ENCODE assay signal across 8 cellular contexts in the genomic region with DNA sequence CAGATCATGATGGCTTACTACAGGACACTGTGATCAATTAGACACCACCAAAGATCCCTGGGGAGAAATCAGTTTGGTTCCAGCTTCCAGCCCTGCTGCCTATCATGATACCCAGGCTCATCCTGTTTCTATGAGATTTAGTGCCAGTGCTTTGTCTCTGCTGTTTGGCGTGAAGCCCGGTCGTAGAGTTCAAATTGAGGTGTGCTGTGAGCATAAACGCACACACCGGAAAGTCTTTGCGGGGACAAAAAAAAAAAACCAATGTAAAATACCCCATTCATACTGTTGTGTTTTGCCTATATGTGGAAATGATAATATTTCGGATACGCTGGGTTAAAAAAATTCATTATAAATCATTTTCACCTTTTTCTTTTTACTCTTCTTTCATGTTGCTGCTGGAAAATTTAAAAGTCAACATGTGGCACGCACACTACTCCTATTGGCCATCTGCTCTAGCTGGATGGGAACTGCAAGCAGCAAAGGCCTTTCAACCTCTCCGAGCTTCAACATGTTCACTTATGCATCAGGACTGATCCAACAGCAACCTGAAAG. TPM values are rescaled to one million over a fixed set of nuclear protein-coding genes. Genes with fewer than 3 reads are reported as not detected.
DNase-seq lines count a peak whose midpoint lies in the region; ATAC-seq, FAIRE-seq and TF ChIP-seq lines count a peak whose summit lies in the region.

No MANE protein-coding gene starts in this region.

- H3K27ac ChIP-seq in DND-41 (ENCODE audit: low read length) (peak overlapping the region; percentile 89), K562 (ENCODE audit: extremely low read depth, low read depth, low read length) (peak overlapping the region; percentile 95), mesenchymal stem cell (ENCODE audit: low read length, poor library complexity, severe bottlenecking) (peak overlapping the region; percentile 85)

- 0% methylated on average over 8 of the region's 10 CpGs for WGBS in K562 (ENCODE audit: insufficient coverage, low coverage, missing lambda C conversion rate)
- 57% methylated on average over 4 of the region's 10 CpGs for WGBS in mesenchymal stem cell

- H3K18ac ChIP-seq in mesenchymal stem cell (ENCODE audit: low read depth in 1 of 2, low read length in 2 of 2): peak overlapping the region; percentile 43 to 62

- H3K4me2 ChIP-seq in DND-41 (ENCODE audit: insufficient read depth, low read length) (peak overlapping the region; percentile 87), K562 (ENCODE audit: insufficient read depth, low read length) (peak overlapping the region; percentile 77), mesenchymal stem cell (ENCODE audit: low read length, poor library complexity, severe bottlenecking) (peak overlapping the region; percentile 83)

- no peak overlapping the region for H3K14ac ChIP-seq in mesenchymal stem cell (ENCODE audit: low read length in 2 of 2)

- H3K27me3 ChIP-seq in DND-41 (ENCODE audit: insufficient read depth, low read length, poor library complexity) (no peaks in the 10 kb centered on the region), K562 (ENCODE audit: control insufficient read depth in 2 of 2, insufficient read depth in 2 of 2, low read length in 2 of 2) (no peaks in the 10 kb centered on the region), mesenchymal stem cell (ENCODE audit: control insufficient read depth in 1 of 2, insufficient read depth in 1 of 2, low read length in 2 of 2) (peaks cover 0 to 2% of the 10 kb centered on the region in 2 experiments)

- H2BK12ac ChIP-seq in mesenchymal stem cell (ENCODE audit: low read length in 2 of 2): no peak overlapping the region

- DNase-seq in DND-41: peak; percentile 34
- peak; percentile 43 for DNase-seq in NCI-H1694 (lab: John Stamatoyannopoulos, UW)
- no peak for DNase-seq in K562 (ENCODE audit: extremely low read depth in 1 of 4, low spot score in 3 of 4)
- DNase-seq in mesenchymal stem cell: no peak
- no peak for DNase-seq in SIG-M5 (lab: John Stamatoyannopoulos, UW)

- no peaks in the 10 kb centered on the region for H3K9me1 ChIP-seq in K562 (ENCODE audit: control insufficient read depth, insufficient read depth, low read length)

- no peak overlapping the region for H2BK120ac ChIP-seq in mesenchymal stem cell (ENCODE audit: low read depth, low read length)

- CTCF ChIA-PET in K562 (lab: Yijun Ruan, JAX; ENCODE audit: low intra/inter-chr PET ratio): no interaction called here

- H3K79me2 ChIP-seq in DND-41 (ENCODE audit: insufficient read depth, low read length) (peaks cover 44% of the 10 kb centered on the region), K562 (ENCODE audit: control insufficient read depth, insufficient read depth, low read length) (peaks cover 58% of the 10 kb centered on the region)

- H2BK5ac ChIP-seq in mesenchymal stem cell (ENCODE audit: low read depth, low read length, poor library complexity, severe bottlenecking): no peak overlapping the region

- no peak overlapping the region for H2BK15ac ChIP-seq in mesenchymal stem cell (ENCODE audit: low read depth, poor library complexity, severe bottlenecking)

- H3K79me1 ChIP-seq in mesenchymal stem cell (replicated peaks; ENCODE audit: low read length, poor library complexity, severe bottlenecking): peaks cover 4% of the 10 kb centered on the region

- no peak overlapping the region for H2AK5ac ChIP-seq in mesenchymal stem cell (ENCODE audit: low read length, severe bottlenecking)

- FAIRE-seq in K562 (lab: Jason Lieb, UNC): peak; percentile 67

- no peak overlapping the region for H3K23ac ChIP-seq in mesenchymal stem cell (ENCODE audit: low read length in 2 of 2)

- peak overlapping the region; percentile 70 for H2AFZ ChIP-seq in DND-41 (ENCODE audit: low read depth, low read length)
- peak overlapping the region; percentile 87 for H2AFZ ChIP-seq in K562 (ENCODE audit: low read depth, low read length)
- no peak overlapping the region for H2AFZ ChIP-seq in mesenchymal stem cell (ENCODE audit: low read depth, low read length)

- H3K4me1 ChIP-seq in DND-41 (ENCODE audit: insufficient read depth, low read length) (peaks cover 31% of the 10 kb centered on the region), K562 (replicated peaks in 1 of 2; ENCODE audit: control insufficient read depth in 2 of 2, insufficient read depth in 2 of 2, low read length in 2 of 2) (peaks cover 12 to 55% of the 10 kb centered on the region in 2 experiments), mesenchymal stem cell (ENCODE audit: control insufficient read depth, insufficient read depth, low read depth, low read length) (no peaks in the 10 kb centered on the region)

- ATAC-seq in DND-41 (ENCODE audit: insufficient read depth, low read depth) (no peak), K562 (peak; percentile 3; the same call in 2 of the 3 replicates), HG03521 (IDR thresholded peaks at IDR 0.05; ENCODE audit: unreplicated experiment) (no peak), HG02885 (IDR thresholded peaks at IDR 0.05; ENCODE audit: poor library complexity, unreplicated experiment) (no peak), HG03442 (IDR thresholded peaks at IDR 0.05; ENCODE audit: unreplicated experiment) (no peak)

- no peaks in the 10 kb centered on the region for H3K9me3 ChIP-seq in DND-41 (ENCODE audit: insufficient read depth, low read length, severe bottlenecking)
- no peaks in the 10 kb centered on the region for H3K9me3 ChIP-seq in K562 (replicated peaks; ENCODE audit: control insufficient read depth, insufficient read depth, low read depth, low read length)
- no peaks in the 10 kb centered on the region for H3K9me3 ChIP-seq in mesenchymal stem cell (ENCODE audit: control insufficient read depth, low read length)

- H3K4ac ChIP-seq in mesenchymal stem cell (ENCODE audit: low read depth in 1 of 2, low read length in 2 of 2): no peak overlapping the region

- in situ Hi-C loops in K562 (cut with MboI): no loop called here

- TF ChIP-seq POLR2A in K562 (conservative IDR thresholded peaks at IDR 0.05): no peak; the same call in 1 of the 2 replicates

- no peak for TF ChIP-seq RAD21 in K562 (CRISPR knock-in tag; conservative IDR thresholded peaks at IDR 0.05 in 1 of 2, IDR thresholded peaks at IDR 0.05 in 1 of 2)

- H4K20me1 ChIP-seq in DND-41 (ENCODE audit: insufficient read depth, low read length): peaks cover 22% of the 10 kb centered on the region
- peaks cover 9% of the 10 kb centered on the region; the same call in 1 of the 2 replicates for H4K20me1 ChIP-seq in K562 (replicated peaks; ENCODE audit: control insufficient read depth, insufficient read depth, low read length)

- no peak for TF ChIP-seq EP300 in K562 (IDR thresholded peaks at IDR 0.05; ENCODE audit: low read length)

- intact Hi-C loops in K562 (cut with micrococcal nuclease): loop anchor here (1.0 to 5.0 kb wide), 3 partner anchors 37 to 310 kb away; partner anchors contain the start of genes BRCC3, CMC4 and MTCP1

- peak overlapping the region; percentile 26 to 98 for H3K4me3 ChIP-seq in DND-41 (ENCODE audit: low read depth in 1 of 2, low read length in 2 of 2)
- H3K4me3 ChIP-seq in K562: peak overlapping the region; percentile 80
- H3K4me3 ChIP-seq in mesenchymal stem cell (ENCODE audit: insufficient read depth in 1 of 2, low read depth in 1 of 2, low read length in 2 of 2): peak overlapping the region; percentile 46 to 81

- TF ChIP-seq CTCF in DND-41 (IDR thresholded peaks at IDR 0.05; ENCODE audit: borderline replicate concordance, extremely low read depth, low read length, poor library complexity, severe bottlenecking) (no peak), K562 (IDR thresholded peaks at IDR 0.05 in 2 of 3, conservative IDR thresholded peaks at IDR 0.05 in 1 of 3; ENCODE audit: insufficient read depth in 2 of 3, low read depth in 1 of 3, low read length in 3 of 3) (0 out of 6 replicates have a peak, but pooled peaks of 1 of the 3 experiments have one; percentile 5)

- H4K8ac ChIP-seq in mesenchymal stem cell (ENCODE audit: low read length): peak overlapping the region; percentile 49

- TSS peak; percentile 99 for BruUV-seq in K562 (replicated peaks; lab: Mats Ljungman, UMichigan)

- peaks cover 30% of the 10 kb centered on the region for H3K36me3 ChIP-seq in DND-41 (ENCODE audit: insufficient read depth, low read length)
- peaks cover 30% of the 10 kb centered on the region for H3K36me3 ChIP-seq in K562 (ENCODE audit: control insufficient read depth, insufficient read depth, low read length)
- peaks cover 2 to 23% of the 10 kb centered on the region in 2 experiments for H3K36me3 ChIP-seq in mesenchymal stem cell (ENCODE audit: control insufficient read depth in 1 of 2, insufficient read depth in 2 of 2, low read depth in 1 of 2, low read length in 2 of 2)

- H3K9ac ChIP-seq in DND-41 (ENCODE audit: low read depth, low read length) (peak overlapping the region; percentile 94), K562 (ENCODE audit: insufficient read depth in 1 of 2, low read depth in 2 of 2, low read length in 2 of 2) (peak overlapping the region; percentile 73 to 98; a peak in 3 of 4 replicates), mesenchymal stem cell (ENCODE audit: low read length) (peak overlapping the region; percentile 83)

- POLR2A ChIA-PET in K562 (lab: Yijun Ruan, JAX): interaction anchor here (0.6 to 6.4 kb wide), 9 partner anchors 9 to 76 kb away, joined by 3 to 94 read pairs (median 4); no protein-coding TSS in a partner anchor

- no peak overlapping the region for H4K91ac ChIP-seq in mesenchymal stem cell (ENCODE audit: low read length)

RNA-seq across cellular contexts. Expression of gene DKC1, which starts 0.6 kb away (rescaled TPM):
- 654 and 916 TPM in 2 replicates for total RNA-seq in K562 (2011; cell fraction: chromatin; rRNA removed; ENCODE audit: low replicate concordance)
- total RNA-seq in K562 (2011; cell fraction: nucleolus; rRNA removed): 268 and 327 TPM in 2 replicates
- total RNA-seq in K562 (2011; cell fraction: nucleoplasm; rRNA removed): 529 and 542 TPM in 2 replicates
- total RNA-seq in K562 (2014; rRNA removed): 160 and 212 TPM in 2 replicates
- total RNA-seq in K562 (2014; rRNA removed; fragmentation: Illumina TruSeq; extraction: Trizol): 208 and 229 TPM in 2 replicates
- total RNA-seq in K562 (2015; rRNA removed; fragmentation: Illumina TruSeq; extraction: Trizol): 239 and 241 TPM in 2 replicates
- 191 and 205 TPM in 2 replicates for total RNA-seq in K562 (2021)
- 210 and 219 TPM in 2 replicates for polyA plus RNA-seq in K562 (2011; rRNA removed)
- 115 and 148 TPM in 2 replicates for polyA plus RNA-seq in K562 (2011; cell fraction: cytosol; rRNA removed)
- 348 and 507 TPM in 2 replicates for polyA plus RNA-seq in K562 (2011; cell fraction: nucleus; rRNA removed)
- polyA plus RNA-seq in K562 (2012): 129 and 208 TPM in 2 replicates
- polyA plus RNA-seq in K562 (2014; fragmentation: Illumina TruSeq; extraction: Trizol): 250 and 260 TPM in 2 replicates
- 100 to 1,000 TPM; 209 to 313 TPM for polyA plus RNA-seq in K562 (2014; fragmentation: Nextera tagmentation; extraction: Ambion mirVana)
- 217 and 230 TPM in 2 replicates for polyA plus RNA-seq in K562 (2014; rRNA removed)
- polyA minus RNA-seq in K562 (2011; rRNA and poly(A)+ RNA removed): 341 and 365 TPM in 2 replicates
- 89.2 and 121 TPM in 2 replicates for polyA minus RNA-seq in K562 (2011; cell fraction: cytosol; rRNA and poly(A)+ RNA removed)
- 172 and 307 TPM in 2 replicates for polyA minus RNA-seq in K562 (2011; cell fraction: nucleus; rRNA and poly(A)+ RNA removed)
- polyA plus RNA-seq in mesenchymal stem cell (2013, experiment 1 of 2): 31.1 TPM
- polyA plus RNA-seq in mesenchymal stem cell (2013, experiment 2 of 2): 35.1 TPM

RNA-seq across cellular contexts. Expression of gene GAB3, which starts 11.2 kb away (rescaled TPM):
- total RNA-seq in K562 (2011; cell fraction: chromatin; rRNA removed; ENCODE audit: low replicate concordance): 51.8 and 65.2 TPM in 2 replicates
- 18.2 and 24.6 TPM in 2 replicates for total RNA-seq in K562 (2011; cell fraction: nucleolus; rRNA removed)
- 34.5 and 48.9 TPM in 2 replicates for total RNA-seq in K562 (2011; cell fraction: nucleoplasm; rRNA removed)
- total RNA-seq in K562 (2014; rRNA removed) (19.8 and 20.7 TPM in 2 replicates), K562 (2014; rRNA removed; fragmentation: Illumina TruSeq; extraction: Trizol) (22.7 and 24.8 TPM in 2 replicates), K562 (2015; rRNA removed; fragmentation: Illumina TruSeq; extraction: Trizol) (16.1 TPM in 2 replicates), K562 (2021) (23.3 and 25.6 TPM in 2 replicates)
- polyA plus RNA-seq in K562 (2011; rRNA removed) (21.4 and 30.7 TPM in 2 replicates), K562 (2014; fragmentation: Illumina TruSeq; extraction: Trizol) (26.2 and 31.4 TPM in 2 replicates), K562 (2014; fragmentation: Nextera tagmentation; extraction: Ambion mirVana) (10 to 100 TPM; 19.3 to 20.1 TPM), K562 (2014; rRNA removed) (18.3 and 20.2 TPM in 2 replicates)
- 16.3 and 21.7 TPM in 2 replicates for polyA plus RNA-seq in K562 (2011; cell fraction: cytosol; rRNA removed)
- 86.0 and 94.1 TPM in 2 replicates for polyA plus RNA-seq in K562 (2011; cell fraction: nucleus; rRNA removed)
- polyA plus RNA-seq in K562 (2012): 13.4 and 13.5 TPM in 2 replicates
- polyA minus RNA-seq in K562 (2011; rRNA and poly(A)+ RNA removed): 28.3 and 33.3 TPM in 2 replicates
- 22.1 and 22.8 TPM in 2 replicates for polyA minus RNA-seq in K562 (2011; cell fraction: cytosol; rRNA and poly(A)+ RNA removed)
- polyA minus RNA-seq in K562 (2011; cell fraction: nucleus; rRNA and poly(A)+ RNA removed): 20.6 and 33.1 TPM in 2 replicates
- 2.8 TPM for polyA plus RNA-seq in mesenchymal stem cell (2013, experiment 1 of 2)
- polyA plus RNA-seq in mesenchymal stem cell (2013, experiment 2 of 2): 2.4 TPM

RNA-seq across cellular contexts. Expression of gene MPP1, which starts 43.2 kb away (rescaled TPM):
- total RNA-seq in K562 (2011; cell fraction: chromatin; rRNA removed; ENCODE audit: low replicate concordance): 409 and 526 TPM in 2 replicates
- 213 and 246 TPM in 2 replicates for total RNA-seq in K562 (2011; cell fraction: nucleolus; rRNA removed)
- total RNA-seq in K562 (2011; cell fraction: nucleoplasm; rRNA removed): 345 and 458 TPM in 2 replicates
- 276 and 289 TPM in 2 replicates for total RNA-seq in K562 (2014; rRNA removed)
- 267 and 280 TPM in 2 replicates for total RNA-seq in K562 (2014; rRNA removed; fragmentation: Illumina TruSeq; extraction: Trizol)
- total RNA-seq in K562 (2015; rRNA removed; fragmentation: Illumina TruSeq; extraction: Trizol): 220 and 227 TPM in 2 replicates
- 290 and 305 TPM in 2 replicates for total RNA-seq in K562 (2021)
- 354 and 391 TPM in 2 replicates for polyA plus RNA-seq in K562 (2011; rRNA removed)
- 231 and 288 TPM in 2 replicates for polyA plus RNA-seq in K562 (2011; cell fraction: cytosol; rRNA removed)
- polyA plus RNA-seq in K562 (2011; cell fraction: nucleus; rRNA removed): 756 and 889 TPM in 2 replicates
- polyA plus RNA-seq in K562 (2012): 313 and 332 TPM in 2 replicates
- polyA plus RNA-seq in K562 (2014; fragmentation: Illumina TruSeq; extraction: Trizol): 339 and 395 TPM in 2 replicates
- 100 to 1,000 TPM; 271 to 305 TPM for polyA plus RNA-seq in K562 (2014; fragmentation: Nextera tagmentation; extraction: Ambion mirVana)
- polyA plus RNA-seq in K562 (2014; rRNA removed): 283 and 336 TPM in 2 replicates
- 344 and 367 TPM in 2 replicates for polyA minus RNA-seq in K562 (2011; rRNA and poly(A)+ RNA removed)
- polyA minus RNA-seq in K562 (2011; cell fraction: cytosol; rRNA and poly(A)+ RNA removed): 226 and 236 TPM in 2 replicates
- polyA minus RNA-seq in K562 (2011; cell fraction: nucleus; rRNA and poly(A)+ RNA removed): 190 and 313 TPM in 2 replicates
- polyA plus RNA-seq in mesenchymal stem cell (2013, experiment 1 of 2): 24.8 TPM
- polyA plus RNA-seq in mesenchymal stem cell (2013, experiment 2 of 2): 26.0 TPM

Comparison
In these comparisons a context has a peak if more than half of its experiments do, and no peak if none do; other contexts are left out.
1. DNase-seq: peak in DND-41 (single experiment) and NCI-H1694 (single experiment); none in K562 (0 of 4), mesenchymal stem cell (single experiment) and SIG-M5 (single experiment).
2. Peak in every context shown above with its lines, with median percentiles within 50 percentile points of each other: H3K27ac ChIP-seq, H3K4me2 ChIP-seq, H3K4me3 ChIP-seq and H3K9ac ChIP-seq.